24 cellular contexts compared by ENCODE assay signal in the genomic region with DNA sequence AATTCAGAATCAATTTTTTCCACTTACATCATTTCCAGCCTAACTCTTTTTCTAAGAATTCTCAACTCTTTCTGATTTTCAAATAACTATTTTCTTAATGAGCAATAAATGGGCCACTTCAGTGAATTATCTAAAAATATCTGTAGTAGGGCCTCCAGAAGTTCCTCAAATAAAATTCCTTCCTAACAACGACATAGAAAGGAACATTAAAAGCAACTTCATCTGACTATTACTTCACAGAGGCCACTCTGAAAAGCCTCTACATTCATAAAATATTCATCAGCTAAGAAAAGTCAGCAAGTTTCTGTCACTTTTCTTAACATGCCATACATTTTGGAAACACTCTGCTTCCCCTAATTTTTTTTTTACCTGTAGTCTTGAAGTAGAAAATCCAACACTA. TPM values are rescaled to one million over a fixed set of nuclear protein-coding genes. Genes with fewer than 3 reads are reported as not detected.
DNase-seq lines count a peak whose midpoint lies in the region; ATAC-seq and TF ChIP-seq lines count a peak whose summit lies in the region.
"Had no signal": no experiment of that assay in that cellular context is flagged by ENCODE, and none has a peak within 500 bp of the region (broad histone marks: within the 10 kb centered on the region; RNA-seq: fewer than 3 reads in every experiment).

No MANE protein-coding gene starts in this region.

- peak overlapping the region; percentile 87; the same call in 1 of the 2 replicates for H3K4me3 Mint-ChIP-seq in WTC11
- H3K4me3 Mint-ChIP-seq: activated CD4-positive, alpha-beta memory T cell treated with anti-CD3 and anti-CD28 coated beads, Interleukin-2, amount 10 ng/mL, durations not matched to agents 7 days and 5 days; dendritic cell treated with granulocyte-macrophage colony-stimulating factor and Interleukin-4, amounts not matched to agents 40 ng/mL and 50 ng/mL, for 4 days had no signal

- TF ChIP-seq CTCF in AG10803 (conservative IDR thresholded peaks at IDR 0.05; ENCODE audit: low read length) (no peak), WTC11 (IDR thresholded peaks at IDR 0.05) (no peak), thoracic aorta (IDR thresholded peaks at IDR 0.05) (no peak), testis (IDR thresholded peaks at IDR 0.05) (no peak), OCI-LY7 (conservative IDR thresholded peaks at IDR 0.05; ENCODE audit: low read length) (no peak)

- no peak overlapping the region for H3K4me2 ChIP-seq in OCI-LY7 (ENCODE audit: low read length)
- H3K4me2 ChIP-seq: BLaER1 had no signal

- no TSS peak for BruUV-seq in OCI-LY7 (replicated peaks; lab: Mats Ljungman, UMichigan)

- POLR2A ChIA-PET in WTC11 (lab: Charles Lee) (no interaction called here), OCI-LY7 (lab: Charles Lee) (no interaction called here)

- H3K9me2 ChIP-seq in OCI-LY7 (ENCODE audit: insufficient read depth, low read length), result no peaks in the 10 kb centered on the region

- H3K4me1 ChIP-seq in thoracic aorta (ENCODE audit: control insufficient read depth in 1 of 2, low read depth in 2 of 2), result peaks cover 14 to 34% of the 10 kb centered on the region in 2 donors
- no peaks in the 10 kb centered on the region for H3K4me1 ChIP-seq in testis
- no peaks in the 10 kb centered on the region for H3K4me1 ChIP-seq in OCI-LY7 (ENCODE audit: insufficient read depth, low read length, poor library complexity, severe bottlenecking)
- H3K4me1 ChIP-seq: BLaER1 had no signal

- H3K27ac ChIP-seq in thoracic aorta (peak overlapping the region; percentile 47 to 67), testis (no peak overlapping the region), OCI-LY7 (ENCODE audit: low read depth, low read length, poor library complexity, severe bottlenecking) (no peak overlapping the region)
- H3K27ac ChIP-seq: BLaER1 had no signal

- H3K36me3 Mint-ChIP-seq in WTC11, result no peaks in the 10 kb centered on the region

- TF ChIP-seq POLR2A in testis (IDR thresholded peaks at IDR 0.05), result no peak

- H3K4me3 ChIP-seq in AG10803 (ENCODE audit: low read length) (peak overlapping the region; percentile 100), thoracic aorta (no peak overlapping the region), testis (no peak overlapping the region), OCI-LY7 (ENCODE audit: low read depth, low read length, poor library complexity, severe bottlenecking) (no peak overlapping the region)
- H3K4me3 ChIP-seq: BLaER1 had no signal

- no peak overlapping the region for H2AFZ ChIP-seq in OCI-LY7 (ENCODE audit: low read length)

- ATAC-seq in WTC11, result no peak
- ATAC-seq in thoracic aorta (ENCODE audit: insufficient number of reproducible peaks, low FRiP score, low read depth), result no peak
- no peak for ATAC-seq in GM18519 (IDR thresholded peaks at IDR 0.05; ENCODE audit: low FRiP score, unreplicated experiment)

- H3K27me3 Mint-ChIP-seq in WTC11 (ENCODE audit: low read depth), result peaks cover 58% of the 10 kb centered on the region

- H3K9me3 ChIP-seq in thoracic aorta (no peaks in the 10 kb centered on the region), testis (no peaks in the 10 kb centered on the region), OCI-LY7 (ENCODE audit: low read length) (no peaks in the 10 kb centered on the region)

- 5 to 7% methylated on average over 1 of the region's 1 CpG for WGBS in testis, 2 donors

- DNase-seq in AG10803 (ENCODE audit: low read depth), result no peak
- DNase-seq in WTC11 (ENCODE audit: low spot score), result no peak
- peak; percentile 23 for DNase-seq in hepatic stellate cell (ENCODE audit: low spot score)
- DNase-seq in thoracic aorta (ENCODE audit: low spot score), result no peak
- no peak for DNase-seq in GM19238 (ENCODE audit: insufficient read length, low spot score)
- DNase-seq in testis, result no peak
- DNase-seq in OCI-LY7 (ENCODE audit: low spot score), result no peak
- DNase-seq: activated CD4-positive, alpha-beta memory T cell treated with anti-CD3 and anti-CD28 coated beads, Interleukin-2, amount 10 ng/mL, durations not matched to agents 7 days and 5 days; activated CD4-positive, CD25-positive, alpha-beta regulatory T cell treated with anti-CD3 and anti-CD28 coated beads, Interleukin-2, amount 50 U/mL, for 72 hours; DMS153; KBM-7; NCI-H1417 treated with DMSO at 0.1 percent for 48 hours; NCI-H2081; NCI-H345; stimulated activated CD4-positive, alpha-beta T cell treated with anti-CD3 and anti-CD28 coated beads, Interleukin-12 subunit alpha, Interleukin-12 subunit beta, amount 100 ng/mL, for 4 hours; stimulated activated CD4-positive, alpha-beta T cell treated with anti-CD3 and anti-CD28 coated beads, Interleukin-4, amount 100 ng/mL, for 1 hour; T-helper 1 cell had no signal

- no peaks in the 10 kb centered on the region for H3K9me3 Mint-ChIP-seq in WTC11
- H3K9me3 Mint-ChIP-seq: activated CD4-positive, alpha-beta memory T cell treated with anti-CD3 and anti-CD28 coated beads, Interleukin-2, amount 10 ng/mL, durations not matched to agents 7 days and 5 days; activated naive CD4-positive, alpha-beta T cell treated with anti-CD3 and anti-CD28 coated beads, Interleukin-2, amount 50 U/mL, for 72 hours; activated T-helper 2 cell treated with anti-CD3 and anti-CD28 coated beads, Interferon-gamma antibody, Interleukin-2, Interleukin-4, amounts not matched to agents 10 μg/mL and 5 μg/mL and 100 μg/mL, durations not matched to agents 14 hours and 24 hours and 36 hours; dendritic cell treated with granulocyte-macrophage colony-stimulating factor and Interleukin-4, amounts not matched to agents 40 ng/mL and 50 ng/mL, for 4 days; H9 had no signal

- H3K79me2 ChIP-seq in OCI-LY7 (ENCODE audit: insufficient read depth, low read depth, low read length), result no peaks in the 10 kb centered on the region

- no peaks in the 10 kb centered on the region for H4K20me1 ChIP-seq in OCI-LY7 (ENCODE audit: insufficient read depth, low read length)
- H4K20me1 ChIP-seq: BLaER1 had no signal

- no peaks in the 10 kb centered on the region for H3K36me3 ChIP-seq in thoracic aorta
- H3K36me3 ChIP-seq in testis (ENCODE audit: low read depth, missing control alignments), result no peaks in the 10 kb centered on the region
- H3K36me3 ChIP-seq in OCI-LY7 (ENCODE audit: insufficient read depth, low read length), result no peaks in the 10 kb centered on the region
- H3K36me3 ChIP-seq: BLaER1 had no signal

- no peak overlapping the region for H3K27ac Mint-ChIP-seq in WTC11
- H3K27ac Mint-ChIP-seq: activated CD4-positive, alpha-beta memory T cell treated with anti-CD3 and anti-CD28 coated beads, Interleukin-2, amount 10 ng/mL, durations not matched to agents 7 days and 5 days; activated naive CD4-positive, alpha-beta T cell treated with anti-CD3 and anti-CD28 coated beads, Interleukin-2, amount 50 U/mL, for 72 hours; activated T-helper 2 cell treated with anti-CD3 and anti-CD28 coated beads, Interferon-gamma antibody, Interleukin-2, Interleukin-4, amounts not matched to agents 10 μg/mL and 5 μg/mL and 100 μg/mL, durations not matched to agents 14 hours and 24 hours and 36 hours; dendritic cell treated with granulocyte-macrophage colony-stimulating factor and Interleukin-4, amounts not matched to agents 40 ng/mL and 50 ng/mL, for 4 days; H9 had no signal

- no peaks in the 10 kb centered on the region for H3K27me3 ChIP-seq in thoracic aorta (replicated peaks; ENCODE audit: insufficient read depth)
- H3K27me3 ChIP-seq in testis, result no peaks in the 10 kb centered on the region

- H3K4me1 Mint-ChIP-seq in WTC11, result peaks cover 24% of the 10 kb centered on the region

- CTCF ChIA-PET in WTC11 (lab: Charles Lee), result no interaction called here
- CTCF ChIA-PET in OCI-LY7 (lab: Charles Lee; ENCODE audit: unreplicated experiment), result interaction anchor here (0.5 kb wide), 1 partner anchor 644 kb away, joined by 3 read pairs; no protein-coding TSS in a partner anchor

- intact Hi-C loops in testis (cut with DNase I; ENCODE audit: low total_unique reads) (loop anchor here (10.0 kb wide), 2 partner anchors 786 to 1456 kb away; no protein-coding TSS in a partner anchor), OCI-LY7 (cut with micrococcal nuclease; ENCODE audit: unreplicated experiment) (no loop called here)

RNA-seq across cellular contexts. Expression of a gene that starts 4.8 kb away (rescaled TPM):
- 1.1 to 1.4 TPM (median 1.2 TPM) in 3 replicates for total RNA-seq in WTC11 (2021)
- total RNA-seq in thoracic aorta, result 100 to 1,000 TPM in 1 of 2 donors, 10 to 100 TPM in 1; 92.3 to 131 TPM
- 10 to 100 TPM; 11.4 to 13.6 TPM for total RNA-seq in testis
- 27.3 TPM for polyA plus RNA-seq in testis (ENCODE audit: insufficient read depth, low read depth, low replicate concordance)
- total RNA-seq in OCI-LY7 (2014; rRNA removed; shearing (Covaris generic)), result not detected in 2 replicates
- total RNA-seq in OCI-LY7 (2022), result not detected in 2 replicates
- total RNA-seq: activated CD4-positive, alpha-beta memory T cell treated with anti-CD3 and anti-CD28 coated beads, Interleukin-2, amount 10 ng/mL, durations not matched to agents 7 days and 5 days; activated T-helper 2 cell treated with anti-CD3 and anti-CD28 coated beads, Interferon-gamma antibody, Interleukin-2, Interleukin-4, amounts not matched to agents 10 μg/mL and 5 μg/mL and 100 μg/mL, durations not matched to agents 14 hours and 24 hours and 36 hours; G401 had no signal

RNA-seq across cellular contexts. Expression of a gene that starts 42.5 kb away (rescaled TPM):
- 465 to 500 TPM (median 472 TPM) in 3 replicates for total RNA-seq in WTC11 (2021)
- 100 to 1,000 TPM; 101 to 643 TPM for total RNA-seq in thoracic aorta
- total RNA-seq in testis, result 100 to 1,000 TPM; 154 to 167 TPM
- polyA plus RNA-seq in testis (ENCODE audit: insufficient read depth, low read depth, low replicate concordance), result 1,268 TPM
- total RNA-seq in OCI-LY7 (2014; rRNA removed; shearing (Covaris generic)), result 133 and 210 TPM in 2 replicates
- total RNA-seq in OCI-LY7 (2022), result 403 and 421 TPM in 2 replicates

Comparison
In these comparisons a context has a peak if more than half of its experiments do, and no peak if none do; other contexts are left out.
1. H3K27ac ChIP-seq: peak in thoracic aorta (2 of 2); none in testis (0 of 2) and OCI-LY7 (single experiment).
2. RNA of a gene that starts 4.8 kb away (total RNA-seq): 92.3 to 131 TPM in thoracic aorta; 11.4 to 13.6 TPM in testis, 1.1 to 1.4 TPM in WTC11 and not detected in OCI-LY7; every median in the first group is over 4 times any median in the second.